ENCODE assay signal across 14 cellular contexts in genomic region chr18:49168281-49168680, GRCh38.
DNase-seq lines count a peak whose midpoint lies in the region; ATAC-seq, FAIRE-seq and TF ChIP-seq lines count a peak whose summit lies in the region.
"Had no signal": no experiment of that assay in that cellular context is flagged by ENCODE, and none has a peak within 500 bp of the region (broad histone marks: within the 10 kb centered on the region; RNA-seq: fewer than 3 reads in every experiment).

No MANE protein-coding gene starts in this region.

- no peak overlapping the region for H3K56ac ChIP-seq in H9 (ENCODE audit: insufficient read length, low read depth, low read length)

- H3K4me2 ChIP-seq in Loucy (ENCODE audit: low read depth, low read length, poor library complexity, severe bottlenecking): peak overlapping the region; percentile 16
- no peak overlapping the region for H3K4me2 ChIP-seq in H9 (ENCODE audit: insufficient read depth, insufficient read length, low read length)

- no peaks in the 10 kb centered on the region for H3K79me1 ChIP-seq in H9 (ENCODE audit: insufficient read depth, low read depth, low read length, poor library complexity, severe bottlenecking)

- no peak overlapping the region for H2BK5ac ChIP-seq in H9 (ENCODE audit: insufficient read length, low read length)

- H3F3A ChIP-seq in Loucy (ENCODE audit: low read depth): no peaks in the 10 kb centered on the region

- H3K4ac ChIP-seq in H9 (ENCODE audit: low read depth, low read length): no peak overlapping the region

- no peaks in the 10 kb centered on the region for H3K9me2 ChIP-seq in Loucy (replicated peaks; ENCODE audit: low read depth, low read length)

- no peaks in the 10 kb centered on the region for H3K23me2 ChIP-seq in H9 (ENCODE audit: insufficient read length, low read depth, low read length, poor library complexity, severe bottlenecking)

- no peak overlapping the region for H2BK15ac ChIP-seq in H9 (ENCODE audit: low read depth, low read length)

- H3T11ph ChIP-seq in H9 (ENCODE audit: low read length): no peak overlapping the region

- FAIRE-seq in pancreas (lab: Jason Lieb, UNC) (no peak), frontal cortex (lab: Jason Lieb, UNC) (no peak)
- FAIRE-seq: HepG2 had no signal

- H3K27ac Mint-ChIP-seq in CD4-positive, CD25-positive, alpha-beta regulatory T cell: peak overlapping the region in 1 of 3 donors; percentile 80
- peak overlapping the region; percentile 71 for H3K27ac Mint-ChIP-seq in central memory CD8-positive, alpha-beta T cell (ENCODE audit: low read depth)
- no peak overlapping the region for H3K27ac Mint-ChIP-seq in H9
- no peak overlapping the region for H3K27ac Mint-ChIP-seq in osteocyte (ENCODE audit: unreplicated experiment)

- no peak overlapping the region for H2BK12ac ChIP-seq in H9 (ENCODE audit: insufficient read length, low read depth, low read length)

- peak overlapping the region; percentile 36 to 82 (median 70) for H3K4me3 Mint-ChIP-seq in CD4-positive, CD25-positive, alpha-beta regulatory T cell
- H3K4me3 Mint-ChIP-seq in central memory CD8-positive, alpha-beta T cell: peak overlapping the region; percentile 76
- H3K4me3 Mint-ChIP-seq in H9 (no peak overlapping the region), osteocyte (ENCODE audit: unreplicated experiment) (no peak overlapping the region)

- no peak overlapping the region for H3K27ac ChIP-seq in CD4-positive, CD25-positive, alpha-beta regulatory T cell (ENCODE audit: insufficient read depth, low read length, poor library complexity, severe bottlenecking)
- H3K27ac ChIP-seq in pancreas: peak overlapping the region in 3 of 4 donors; percentile 9 to 69 (median 68)
- H3K27ac ChIP-seq in H9 (ENCODE audit: insufficient read length, low read depth, low read length): no peak overlapping the region
- H3K27ac ChIP-seq: SK-N-MC, vagina had no signal

- no peaks in the 10 kb centered on the region for H3K4me1 ChIP-seq in CD4-positive, CD25-positive, alpha-beta regulatory T cell (ENCODE audit: control insufficient read depth, insufficient read depth, low read length, poor library complexity, severe bottlenecking)
- H3K4me1 ChIP-seq in Loucy (ENCODE audit: insufficient read depth, low read length, poor library complexity, severe bottlenecking): peaks cover 47% of the 10 kb centered on the region
- peaks cover 18 to 29% (median 25%) of the 10 kb centered on the region in 3 donors for H3K4me1 ChIP-seq in pancreas
- no peaks in the 10 kb centered on the region for H3K4me1 ChIP-seq in H9 (ENCODE audit: insufficient read depth, low read length)

- H2BK20ac ChIP-seq in H9 (ENCODE audit: low read depth, low read length, poor library complexity, severe bottlenecking): no peak overlapping the region

- peaks cover 4% of the 10 kb centered on the region for H3K27me3 Mint-ChIP-seq in CD4-positive, CD25-positive, alpha-beta regulatory T cell
- no peaks in the 10 kb centered on the region for H3K27me3 Mint-ChIP-seq in central memory CD8-positive, alpha-beta T cell
- no peaks in the 10 kb centered on the region; the same call in 1 of the 2 replicates for H3K27me3 Mint-ChIP-seq in H9 (ENCODE audit: low read depth)
- H3K27me3 Mint-ChIP-seq in osteocyte (ENCODE audit: unreplicated experiment): no peaks in the 10 kb centered on the region

- H3K9ac ChIP-seq in Loucy (ENCODE audit: low read depth, low read length, poor library complexity, severe bottlenecking) (peak overlapping the region; percentile 47), H9 (ENCODE audit: extremely low read depth, insufficient read length, low read length) (no peak overlapping the region)

- no peaks in the 10 kb centered on the region for H3K9me3 ChIP-seq in CD4-positive, CD25-positive, alpha-beta regulatory T cell (ENCODE audit: control insufficient read depth in 2 of 2, low read length in 2 of 2)
- H3K9me3 ChIP-seq in Loucy (ENCODE audit: insufficient read depth, low read depth, low read length): peaks cover 7% of the 10 kb centered on the region; the same call in 1 of the 2 replicates
- H3K9me3 ChIP-seq in pancreas: no peaks in the 10 kb centered on the region
- peaks cover 6% of the 10 kb centered on the region for H3K9me3 ChIP-seq in H9 (ENCODE audit: control insufficient read depth, low read depth, low read length)
- H3K9me3 ChIP-seq: vagina had no signal

- peak overlapping the region; percentile 22 for H3K4me3 ChIP-seq in CD4-positive, CD25-positive, alpha-beta regulatory T cell (ENCODE audit: low read depth, low read length)
- H3K4me3 ChIP-seq in Loucy (ENCODE audit: low read length, poor library complexity, severe bottlenecking): no peak overlapping the region
- no peak overlapping the region for H3K4me3 ChIP-seq in pancreas
- H3K4me3 ChIP-seq: SK-N-MC, vagina had no signal

- no peak overlapping the region for H3K14ac ChIP-seq in H9 (ENCODE audit: insufficient read depth, low read length)

- WGBS in pancreas, 2 donors: 34 to 44% methylated on average over 6 of the region's 6 CpGs
- WGBS in H9 (ENCODE audit: extremely low coverage, insufficient read length, low lambda C conversion rate): no CpG with 5 or more reads among the region's 6 CpGs

- H3K4me1 Mint-ChIP-seq in CD4-positive, CD25-positive, alpha-beta regulatory T cell: peaks cover 17 to 37% (median 31%) of the 10 kb centered on the region in 4 donors
- H3K4me1 Mint-ChIP-seq in central memory CD8-positive, alpha-beta T cell: peaks cover 47% of the 10 kb centered on the region
- H3K4me1 Mint-ChIP-seq in H9 (peaks cover 4 to 7% of the 10 kb centered on the region in 2 experiments; a peak in 3 of 4 replicates), osteocyte (ENCODE audit: unreplicated experiment) (peaks cover 20% of the 10 kb centered on the region)

- H3K9me3 Mint-ChIP-seq in CD4-positive, CD25-positive, alpha-beta regulatory T cell: peaks cover 0 to 2% (median 0%) of the 10 kb centered on the region in 7 donors
- peaks cover 10% of the 10 kb centered on the region for H3K9me3 Mint-ChIP-seq in central memory CD8-positive, alpha-beta T cell
- peaks cover 8 to 9% of the 10 kb centered on the region in 2 experiments; a peak in 4 of 5 replicates for H3K9me3 Mint-ChIP-seq in H9
- H3K9me3 Mint-ChIP-seq in osteocyte (ENCODE audit: unreplicated experiment): peaks cover 11% of the 10 kb centered on the region

- no peak overlapping the region for H4K8ac ChIP-seq in H9 (replicated peaks; ENCODE audit: insufficient read length, low read depth, low read length)

- H2AK5ac ChIP-seq in H9 (ENCODE audit: insufficient read length, low read length): no peak overlapping the region

- H3K18ac ChIP-seq in H9 (ENCODE audit: insufficient read length, low read depth, low read length): no peak overlapping the region

- ATAC-seq in CD4-positive, CD25-positive, alpha-beta regulatory T cell (ENCODE audit: low read depth in 2 of 2): no peak
- no peak for ATAC-seq in central memory CD8-positive, alpha-beta T cell (replicated peaks; ENCODE audit: extremely low read depth, poor library complexity, severe bottlenecking)
- ATAC-seq in pancreas (peak; percentile 71 to 81 (median 75)), HG02610 (IDR thresholded peaks at IDR 0.05; ENCODE audit: unreplicated experiment) (no peak)
- ATAC-seq: HCT116 had no signal

- no peak overlapping the region for H4K5ac ChIP-seq in H9 (ENCODE audit: insufficient read length, low read depth, low read length)

- no peak overlapping the region for H3K23ac ChIP-seq in H9 (ENCODE audit: insufficient read length, low read depth, low read length)

- no peaks in the 10 kb centered on the region for H3K27me3 ChIP-seq in CD4-positive, CD25-positive, alpha-beta regulatory T cell (ENCODE audit: control insufficient read depth, insufficient read depth, low read length)
- H3K27me3 ChIP-seq in Loucy (ENCODE audit: insufficient read depth, low read length, poor library complexity, severe bottlenecking) (no peaks in the 10 kb centered on the region), pancreas (no peaks in the 10 kb centered on the region), H9 (ENCODE audit: insufficient read depth, low read length) (no peaks in the 10 kb centered on the region)
- H3K27me3 ChIP-seq: vagina had no signal

- H2BK120ac ChIP-seq in H9 (ENCODE audit: low read depth, low read length, poor library complexity, severe bottlenecking): no peak overlapping the region

- no peak for DNase-seq in CD4-positive, CD25-positive, alpha-beta regulatory T cell
- DNase-seq in central memory CD8-positive, alpha-beta T cell (ENCODE audit: low spot score in 2 of 2): no peak
- DNase-seq in pancreas: peak in 2 of 6 donors; percentile 25 to 53
- no peak for DNase-seq in H9
- no peak for DNase-seq in frontal cortex (ENCODE audit: low spot score in 2 of 2)
- no peak for DNase-seq in osteocyte (ENCODE audit: extremely low spot score, unreplicated experiment)
- DNase-seq: NCI-H1417 treated with DMSO at 0.1 percent for 48 hours, T1000 had no signal

- H3K36me3 Mint-ChIP-seq in CD4-positive, CD25-positive, alpha-beta regulatory T cell: peaks cover 23% of the 10 kb centered on the region
- H3K36me3 Mint-ChIP-seq in central memory CD8-positive, alpha-beta T cell (ENCODE audit: insufficient read depth): peaks cover 4% of the 10 kb centered on the region
- H3K36me3 Mint-ChIP-seq in H9 (ENCODE audit: insufficient read depth in 1 of 3, low read depth in 3 of 3) (peaks cover 6 to 9% (median 9%) of the 10 kb centered on the region in 3 experiments), osteocyte (ENCODE audit: unreplicated experiment) (peaks cover 26% of the 10 kb centered on the region)

- H3K36me3 ChIP-seq in CD4-positive, CD25-positive, alpha-beta regulatory T cell (ENCODE audit: control insufficient read depth, insufficient read depth, low read length): peaks cover 2% of the 10 kb centered on the region
- H3K36me3 ChIP-seq in Loucy (ENCODE audit: insufficient read depth, low read length) (peaks cover 5% of the 10 kb centered on the region; the same call in 1 of the 2 replicates), pancreas (no peaks in the 10 kb centered on the region)
- H3K36me3 ChIP-seq: vagina had no signal

- H2AFZ ChIP-seq in Loucy (ENCODE audit: low read length) (no peak overlapping the region), H9 (ENCODE audit: low read length) (no peak overlapping the region)

- H3K79me2 ChIP-seq in Loucy (ENCODE audit: insufficient read depth, low read length): no peaks in the 10 kb centered on the region
- no peaks in the 10 kb centered on the region for H3K79me2 ChIP-seq in H9 (ENCODE audit: insufficient read depth, low read length)

- H4K20me1 ChIP-seq in Loucy (ENCODE audit: insufficient read depth, low read length, poor library complexity, severe bottlenecking): no peaks in the 10 kb centered on the region
- no peaks in the 10 kb centered on the region for H4K20me1 ChIP-seq in H9 (ENCODE audit: control insufficient read depth, insufficient read depth, insufficient read length)

- TF ChIP-seq CTCF in Loucy (conservative IDR thresholded peaks at IDR 0.05; ENCODE audit: low read length) (no peak), pancreas (IDR thresholded peaks at IDR 0.05) (no peak), H9 (conservative IDR thresholded peaks at IDR 0.05) (no peak), osteocyte (IDR thresholded peaks at IDR 0.05) (no peak)

- no peak overlapping the region for H4K91ac ChIP-seq in H9 (ENCODE audit: insufficient read length, low read depth, low read length)

- intact Hi-C loops in pancreas (cut with DNase I): no loop called here

Comparison
In these comparisons a context has a peak if more than half of its experiments do, and no peak if none do; other contexts are left out.
1. ATAC-seq: peak in pancreas (4 of 4); none in CD4-positive, CD25-positive, alpha-beta regulatory T cell (0 of 2), central memory CD8-positive, alpha-beta T cell (single experiment) and HG02610 (single experiment).
2. H3K27ac ChIP-seq: peak in pancreas (3 of 4); none in CD4-positive, CD25-positive, alpha-beta regulatory T cell (single experiment) and H9 (single experiment).
3. H3K4me3 Mint-ChIP-seq: peak in CD4-positive, CD25-positive, alpha-beta regulatory T cell (4 of 4) and central memory CD8-positive, alpha-beta T cell (single experiment); none in H9 (0 of 2) and osteocyte (single experiment).